In the genomic region with DNA sequence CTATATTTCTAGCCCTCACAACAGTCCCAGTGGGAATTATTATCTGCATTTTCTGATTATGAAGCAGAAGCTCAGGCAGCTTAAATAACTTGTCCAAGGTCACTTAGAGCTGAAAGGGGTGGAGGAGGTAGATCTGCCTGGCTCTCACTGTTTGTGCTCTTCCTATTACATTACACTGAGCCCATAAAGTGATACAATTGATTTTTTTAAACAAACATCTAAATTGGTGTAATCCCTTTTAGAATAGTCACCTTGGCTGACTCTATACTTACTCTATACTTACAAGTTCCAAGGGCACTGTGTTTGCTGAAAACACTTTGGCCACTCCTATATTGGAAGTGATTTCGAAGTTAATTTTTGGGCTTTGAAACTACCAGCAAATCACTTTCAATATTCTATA, we compare ENCODE assay signal across 1 cellular context.
TF ChIP-seq lines count a peak whose summit lies in the region.

No MANE protein-coding gene starts in this region.

TF ChIP-seq in HepG2, 621 proteins besides CTCF, POLR2A, EP300 and RAD21 (continued from another document and continues in another):
- TF ChIP-seq ZNF629 (CRISPR knock-in tag; conservative IDR thresholded peaks at IDR 0.05) (no peak), ZNF136 (CRISPR knock-in tag; IDR thresholded peaks at IDR 0.05; ENCODE audit: low read depth) (no peak), ZNF235 (CRISPR knock-in tag; IDR thresholded peaks at IDR 0.05; ENCODE audit: borderline replicate concordance) (no peak), HNRNPH1 (optimal IDR thresholded peaks at IDR 0.05; ENCODE audit: low read depth, low read length) (no peak), ZNF543 (CRISPR knock-in tag; IDR thresholded peaks at IDR 0.05) (no peak), ATRX (CRISPR knock-in tag; IDR thresholded peaks at IDR 0.05; ENCODE audit: borderline replicate concordance) (no peak), ZNF17 (CRISPR knock-in tag; IDR thresholded peaks at IDR 0.05) (no peak), ZNF513 (CRISPR knock-in tag; conservative IDR thresholded peaks at IDR 0.05) (no peak), ZNF678 (CRISPR knock-in tag; IDR thresholded peaks at IDR 0.05) (no peak), ZNF660 (CRISPR knock-in tag; IDR thresholded peaks at IDR 0.05; ENCODE audit: borderline replicate concordance, low read depth) (no peak), ARHGAP35 (CRISPR knock-in tag; IDR thresholded peaks at IDR 0.05; ENCODE audit: borderline replicate concordance) (no peak), ZNF781 (CRISPR knock-in tag; IDR thresholded peaks at IDR 0.05; ENCODE audit: borderline replicate concordance, not compliant biosample characterization) (no peak), ONECUT2 (CRISPR knock-in tag; IDR thresholded peaks at IDR 0.05) (peak; percentile 78), CREB3 (CRISPR knock-in tag; IDR thresholded peaks at IDR 0.05) (no peak), ZNF879 (CRISPR knock-in tag; IDR thresholded peaks at IDR 0.05) (no peak), ZSCAN30 (CRISPR knock-in tag; IDR thresholded peaks at IDR 0.05) (no peak), DBP (CRISPR knock-in tag; IDR thresholded peaks at IDR 0.05; ENCODE audit: not compliant biosample characterization) (no peak), ESRRA (CRISPR knock-in tag; IDR thresholded peaks at IDR 0.05; ENCODE audit: low read depth) (no peak), ZNF639 (CRISPR knock-in tag; conservative IDR thresholded peaks at IDR 0.05) (no peak), SNAPC2 (CRISPR knock-in tag; IDR thresholded peaks at IDR 0.05) (no peak), ZNF652 (CRISPR knock-in tag; IDR thresholded peaks at IDR 0.05; ENCODE audit: borderline replicate concordance, low read depth) (no peak), ZFP91 (CRISPR knock-in tag; IDR thresholded peaks at IDR 0.05; ENCODE audit: borderline replicate concordance) (no peak), TCF7 (IDR thresholded peaks at IDR 0.05; ENCODE audit: low read depth) (peak; percentile 7; the same call in 1 of the 2 replicates), HOXA3 (CRISPR knock-in tag; IDR thresholded peaks at IDR 0.05) (no peak), SIX1 (CRISPR knock-in tag; IDR thresholded peaks at IDR 0.05; ENCODE audit: borderline replicate concordance) (peak; percentile 58; the same call in 1 of the 2 replicates), ZNF430 (CRISPR knock-in tag; IDR thresholded peaks at IDR 0.05) (no peak), NR0B2 (CRISPR knock-in tag; IDR thresholded peaks at IDR 0.05) (no peak), RFXAP (CRISPR knock-in tag; IDR thresholded peaks at IDR 0.05; ENCODE audit: borderline replicate concordance) (no peak), ZNF484 (CRISPR knock-in tag; IDR thresholded peaks at IDR 0.05; ENCODE audit: borderline replicate concordance, low read depth) (no peak), ATF6 (CRISPR knock-in tag; conservative IDR thresholded peaks at IDR 0.05) (no peak), ZKSCAN5 (CRISPR knock-in tag; IDR thresholded peaks at IDR 0.05) (no peak)
- TF ChIP-seq, protein P1, sequence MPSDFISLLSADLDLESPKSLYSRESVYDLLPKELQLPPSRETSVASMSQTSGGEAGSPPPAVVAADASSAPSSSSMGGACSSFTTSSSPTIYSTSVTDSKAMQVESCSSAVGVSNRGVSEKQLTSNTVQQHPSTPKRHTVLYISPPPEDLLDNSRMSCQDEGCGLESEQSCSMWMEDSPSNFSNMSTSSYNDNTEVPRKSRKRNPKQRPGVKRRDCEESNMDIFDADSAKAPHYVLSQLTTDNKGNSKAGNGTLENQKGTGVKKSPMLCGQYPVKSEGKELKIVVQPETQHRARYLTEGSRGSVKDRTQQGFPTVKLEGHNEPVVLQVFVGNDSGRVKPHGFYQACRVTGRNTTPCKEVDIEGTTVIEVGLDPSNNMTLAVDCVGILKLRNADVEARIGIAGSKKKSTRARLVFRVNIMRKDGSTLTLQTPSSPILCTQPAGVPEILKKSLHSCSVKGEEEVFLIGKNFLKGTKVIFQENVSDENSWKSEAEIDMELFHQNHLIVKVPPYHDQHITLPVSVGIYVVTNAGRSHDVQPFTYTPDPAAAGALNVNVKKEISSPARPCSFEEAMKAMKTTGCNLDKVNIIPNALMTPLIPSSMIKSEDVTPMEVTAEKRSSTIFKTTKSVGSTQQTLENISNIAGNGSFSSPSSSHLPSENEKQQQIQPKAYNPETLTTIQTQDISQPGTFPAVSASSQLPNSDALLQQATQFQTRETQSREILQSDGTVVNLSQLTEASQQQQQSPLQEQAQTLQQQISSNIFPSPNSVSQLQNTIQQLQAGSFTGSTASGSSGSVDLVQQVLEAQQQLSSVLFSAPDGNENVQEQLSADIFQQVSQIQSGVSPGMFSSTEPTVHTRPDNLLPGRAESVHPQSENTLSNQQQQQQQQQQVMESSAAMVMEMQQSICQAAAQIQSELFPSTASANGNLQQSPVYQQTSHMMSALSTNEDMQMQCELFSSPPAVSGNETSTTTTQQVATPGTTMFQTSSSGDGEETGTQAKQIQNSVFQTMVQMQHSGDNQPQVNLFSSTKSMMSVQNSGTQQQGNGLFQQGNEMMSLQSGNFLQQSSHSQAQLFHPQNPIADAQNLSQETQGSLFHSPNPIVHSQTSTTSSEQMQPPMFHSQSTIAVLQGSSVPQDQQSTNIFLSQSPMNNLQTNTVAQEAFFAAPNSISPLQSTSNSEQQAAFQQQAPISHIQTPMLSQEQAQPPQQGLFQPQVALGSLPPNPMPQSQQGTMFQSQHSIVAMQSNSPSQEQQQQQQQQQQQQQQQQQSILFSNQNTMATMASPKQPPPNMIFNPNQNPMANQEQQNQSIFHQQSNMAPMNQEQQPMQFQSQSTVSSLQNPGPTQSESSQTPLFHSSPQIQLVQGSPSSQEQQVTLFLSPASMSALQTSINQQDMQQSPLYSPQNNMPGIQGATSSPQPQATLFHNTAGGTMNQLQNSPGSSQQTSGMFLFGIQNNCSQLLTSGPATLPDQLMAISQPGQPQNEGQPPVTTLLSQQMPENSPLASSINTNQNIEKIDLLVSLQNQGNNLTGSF (CRISPR knock-in tag; IDR thresholded peaks at IDR 0.05): no peak
- TF ChIP-seq, protein P2, sequence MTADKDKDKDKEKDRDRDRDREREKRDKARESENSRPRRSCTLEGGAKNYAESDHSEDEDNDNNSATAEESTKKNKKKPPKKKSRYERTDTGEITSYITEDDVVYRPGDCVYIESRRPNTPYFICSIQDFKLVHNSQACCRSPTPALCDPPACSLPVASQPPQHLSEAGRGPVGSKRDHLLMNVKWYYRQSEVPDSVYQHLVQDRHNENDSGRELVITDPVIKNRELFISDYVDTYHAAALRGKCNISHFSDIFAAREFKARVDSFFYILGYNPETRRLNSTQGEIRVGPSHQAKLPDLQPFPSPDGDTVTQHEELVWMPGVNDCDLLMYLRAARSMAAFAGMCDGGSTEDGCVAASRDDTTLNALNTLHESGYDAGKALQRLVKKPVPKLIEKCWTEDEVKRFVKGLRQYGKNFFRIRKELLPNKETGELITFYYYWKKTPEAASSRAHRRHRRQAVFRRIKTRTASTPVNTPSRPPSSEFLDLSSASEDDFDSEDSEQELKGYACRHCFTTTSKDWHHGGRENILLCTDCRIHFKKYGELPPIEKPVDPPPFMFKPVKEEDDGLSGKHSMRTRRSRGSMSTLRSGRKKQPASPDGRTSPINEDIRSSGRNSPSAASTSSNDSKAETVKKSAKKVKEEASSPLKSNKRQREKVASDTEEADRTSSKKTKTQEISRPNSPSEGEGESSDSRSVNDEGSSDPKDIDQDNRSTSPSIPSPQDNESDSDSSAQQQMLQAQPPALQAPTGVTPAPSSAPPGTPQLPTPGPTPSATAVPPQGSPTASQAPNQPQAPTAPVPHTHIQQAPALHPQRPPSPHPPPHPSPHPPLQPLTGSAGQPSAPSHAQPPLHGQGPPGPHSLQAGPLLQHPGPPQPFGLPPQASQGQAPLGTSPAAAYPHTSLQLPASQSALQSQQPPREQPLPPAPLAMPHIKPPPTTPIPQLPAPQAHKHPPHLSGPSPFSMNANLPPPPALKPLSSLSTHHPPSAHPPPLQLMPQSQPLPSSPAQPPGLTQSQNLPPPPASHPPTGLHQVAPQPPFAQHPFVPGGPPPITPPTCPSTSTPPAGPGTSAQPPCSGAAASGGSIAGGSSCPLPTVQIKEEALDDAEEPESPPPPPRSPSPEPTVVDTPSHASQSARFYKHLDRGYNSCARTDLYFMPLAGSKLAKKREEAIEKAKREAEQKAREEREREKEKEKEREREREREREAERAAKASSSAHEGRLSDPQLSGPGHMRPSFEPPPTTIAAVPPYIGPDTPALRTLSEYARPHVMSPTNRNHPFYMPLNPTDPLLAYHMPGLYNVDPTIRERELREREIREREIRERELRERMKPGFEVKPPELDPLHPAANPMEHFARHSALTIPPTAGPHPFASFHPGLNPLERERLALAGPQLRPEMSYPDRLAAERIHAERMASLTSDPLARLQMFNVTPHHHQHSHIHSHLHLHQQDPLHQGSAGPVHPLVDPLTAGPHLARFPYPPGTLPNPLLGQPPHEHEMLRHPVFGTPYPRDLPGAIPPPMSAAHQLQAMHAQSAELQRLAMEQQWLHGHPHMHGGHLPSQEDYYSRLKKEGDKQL (CRISPR knock-in tag; IDR thresholded peaks at IDR 0.05; ENCODE audit: low read depth): peak; percentile 69; the same call in 1 of the 2 replicates
- TF ChIP-seq, protein P3, sequence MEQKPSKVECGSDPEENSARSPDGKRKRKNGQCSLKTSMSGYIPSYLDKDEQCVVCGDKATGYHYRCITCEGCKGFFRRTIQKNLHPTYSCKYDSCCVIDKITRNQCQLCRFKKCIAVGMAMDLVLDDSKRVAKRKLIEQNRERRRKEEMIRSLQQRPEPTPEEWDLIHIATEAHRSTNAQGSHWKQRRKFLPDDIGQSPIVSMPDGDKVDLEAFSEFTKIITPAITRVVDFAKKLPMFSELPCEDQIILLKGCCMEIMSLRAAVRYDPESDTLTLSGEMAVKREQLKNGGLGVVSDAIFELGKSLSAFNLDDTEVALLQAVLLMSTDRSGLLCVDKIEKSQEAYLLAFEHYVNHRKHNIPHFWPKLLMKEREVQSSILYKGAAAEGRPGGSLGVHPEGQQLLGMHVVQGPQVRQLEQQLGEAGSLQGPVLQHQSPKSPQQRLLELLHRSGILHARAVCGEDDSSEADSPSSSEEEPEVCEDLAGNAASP (CRISPR knock-in tag; IDR thresholded peaks at IDR 0.05; ENCODE audit: borderline replicate concordance): peak; percentile 40; the same call in 1 of the 2 replicates
